2 cellular contexts compared by ENCODE assay signal in the genomic region with DNA sequence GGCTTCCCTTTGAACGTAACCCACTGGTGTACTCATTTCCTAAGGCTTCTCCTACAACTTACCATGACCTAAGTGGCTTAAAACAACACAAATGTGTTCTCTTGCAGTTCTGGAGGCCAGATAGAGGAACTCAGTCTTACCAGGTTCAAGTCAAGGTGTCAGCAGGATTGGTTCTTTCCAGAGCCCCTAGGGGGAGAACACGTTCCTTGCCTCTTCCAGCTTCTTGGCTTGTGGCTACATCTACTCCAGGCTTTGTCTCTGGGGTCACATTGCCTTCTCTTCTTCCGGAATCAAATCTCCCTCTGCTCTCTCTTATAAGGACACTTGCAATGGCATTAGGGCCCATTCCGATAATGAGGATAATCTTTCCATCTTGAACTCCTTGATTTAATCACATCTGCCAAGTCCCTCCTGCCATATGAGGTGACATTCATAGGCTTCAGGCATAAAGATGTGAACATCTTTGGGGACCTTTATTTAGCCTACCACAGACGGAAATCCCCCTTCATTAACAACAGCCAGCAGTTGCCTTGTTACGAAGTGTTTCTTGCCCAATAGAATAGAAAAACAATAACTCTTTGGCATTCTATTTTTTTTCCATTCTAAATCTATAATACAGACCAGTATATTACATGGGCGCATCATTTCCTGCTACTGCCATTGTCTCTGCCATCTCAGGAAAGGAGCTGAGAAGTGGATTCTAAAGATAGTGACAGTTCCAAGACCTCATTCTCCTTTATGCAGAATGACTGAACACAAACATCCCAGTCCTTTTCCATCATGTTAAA.
A peak's percentile ranks its signal among the peaks of the same experiment; 100 is the strongest.
TF ChIP-seq lines count a peak whose summit lies in the region.

No MANE protein-coding gene starts in this region.

TF ChIP-seq in IMR-90, 13 proteins besides CTCF, POLR2A, EP300 and RAD21:
- TF ChIP-seq, protein P1, sequence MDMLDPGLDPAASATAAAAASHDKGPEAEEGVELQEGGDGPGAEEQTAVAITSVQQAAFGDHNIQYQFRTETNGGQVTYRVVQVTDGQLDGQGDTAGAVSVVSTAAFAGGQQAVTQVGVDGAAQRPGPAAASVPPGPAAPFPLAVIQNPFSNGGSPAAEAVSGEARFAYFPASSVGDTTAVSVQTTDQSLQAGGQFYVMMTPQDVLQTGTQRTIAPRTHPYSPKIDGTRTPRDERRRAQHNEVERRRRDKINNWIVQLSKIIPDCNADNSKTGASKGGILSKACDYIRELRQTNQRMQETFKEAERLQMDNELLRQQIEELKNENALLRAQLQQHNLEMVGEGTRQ (IDR thresholded peaks at IDR 0.05; ENCODE audit: low read depth, low read length) = no peak
- TF ChIP-seq, protein P2, sequence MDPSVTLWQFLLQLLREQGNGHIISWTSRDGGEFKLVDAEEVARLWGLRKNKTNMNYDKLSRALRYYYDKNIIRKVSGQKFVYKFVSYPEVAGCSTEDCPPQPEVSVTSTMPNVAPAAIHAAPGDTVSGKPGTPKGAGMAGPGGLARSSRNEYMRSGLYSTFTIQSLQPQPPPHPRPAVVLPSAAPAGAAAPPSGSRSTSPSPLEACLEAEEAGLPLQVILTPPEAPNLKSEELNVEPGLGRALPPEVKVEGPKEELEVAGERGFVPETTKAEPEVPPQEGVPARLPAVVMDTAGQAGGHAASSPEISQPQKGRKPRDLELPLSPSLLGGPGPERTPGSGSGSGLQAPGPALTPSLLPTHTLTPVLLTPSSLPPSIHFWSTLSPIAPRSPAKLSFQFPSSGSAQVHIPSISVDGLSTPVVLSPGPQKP (IDR thresholded peaks at IDR 0.05; ENCODE audit: borderline replicate concordance, low read depth, low read length) = no peak
- TF ChIP-seq CHD1 (IDR thresholded peaks at IDR 0.05; ENCODE audit: low read depth, low read length) (no peak), SMC3 (IDR thresholded peaks at IDR 0.05; ENCODE audit: low read depth, low read length) (no peak), MAZ (IDR thresholded peaks at IDR 0.05; ENCODE audit: borderline replicate concordance, low read depth, low read length) (no peak), MAFK (IDR thresholded peaks at IDR 0.05; ENCODE audit: low read depth, low read length) (no peak), NFE2L2 (IDR thresholded peaks at IDR 0.05; ENCODE audit: low read depth, low read length) (no peak), RCOR1 (IDR thresholded peaks at IDR 0.05; ENCODE audit: insufficient replicate concordance, low read length) (no peak), RFX5 (IDR thresholded peaks at IDR 0.05; ENCODE audit: low read depth, low read length) (no peak), FOS (IDR thresholded peaks at IDR 0.05; ENCODE audit: low read depth, low read length) (no peak), MXI1 (IDR thresholded peaks at IDR 0.05; ENCODE audit: borderline replicate concordance, low read depth, low read length) (no peak), BHLHE40 (IDR thresholded peaks at IDR 0.05; ENCODE audit: low read depth, low read length) (no peak), CEBPB (IDR thresholded peaks at IDR 0.05; ENCODE audit: low read depth, low read length) (no peak)

TF ChIP-seq in K562, 482 proteins besides CTCF, POLR2A, EP300 and RAD21:
- TF ChIP-seq EZH2 (IDR thresholded peaks at IDR 0.05; ENCODE audit: borderline replicate concordance, low read depth, low read length) (no peak), SPI1 (IDR thresholded peaks at IDR 0.05; ENCODE audit: borderline replicate concordance, low read depth, low read length) (0 out of 2 replicates have a peak, but pooled peaks have one; percentile 12), NCOA2 (IDR thresholded peaks at IDR 0.05; ENCODE audit: partially characterized antibody in 2 of 2) (no peak)
TF ChIP-seq in K562: peak in this region for 1.
